In genomic region chr4:48268956-48269860, GRCh38 we compare ENCODE assay signal across 1 cellular context.
TF ChIP-seq lines count a peak whose summit lies in the region.

TSS of gene TEC (minus strand) at chr4:48269838. CDS start at chr4:48228614, 41,224 bp downstream.

TF ChIP-seq in K562, 482 proteins besides CTCF, POLR2A, EP300 and RAD21 (continued from another document and continues in another):
- TF ChIP-seq, protein P1, sequence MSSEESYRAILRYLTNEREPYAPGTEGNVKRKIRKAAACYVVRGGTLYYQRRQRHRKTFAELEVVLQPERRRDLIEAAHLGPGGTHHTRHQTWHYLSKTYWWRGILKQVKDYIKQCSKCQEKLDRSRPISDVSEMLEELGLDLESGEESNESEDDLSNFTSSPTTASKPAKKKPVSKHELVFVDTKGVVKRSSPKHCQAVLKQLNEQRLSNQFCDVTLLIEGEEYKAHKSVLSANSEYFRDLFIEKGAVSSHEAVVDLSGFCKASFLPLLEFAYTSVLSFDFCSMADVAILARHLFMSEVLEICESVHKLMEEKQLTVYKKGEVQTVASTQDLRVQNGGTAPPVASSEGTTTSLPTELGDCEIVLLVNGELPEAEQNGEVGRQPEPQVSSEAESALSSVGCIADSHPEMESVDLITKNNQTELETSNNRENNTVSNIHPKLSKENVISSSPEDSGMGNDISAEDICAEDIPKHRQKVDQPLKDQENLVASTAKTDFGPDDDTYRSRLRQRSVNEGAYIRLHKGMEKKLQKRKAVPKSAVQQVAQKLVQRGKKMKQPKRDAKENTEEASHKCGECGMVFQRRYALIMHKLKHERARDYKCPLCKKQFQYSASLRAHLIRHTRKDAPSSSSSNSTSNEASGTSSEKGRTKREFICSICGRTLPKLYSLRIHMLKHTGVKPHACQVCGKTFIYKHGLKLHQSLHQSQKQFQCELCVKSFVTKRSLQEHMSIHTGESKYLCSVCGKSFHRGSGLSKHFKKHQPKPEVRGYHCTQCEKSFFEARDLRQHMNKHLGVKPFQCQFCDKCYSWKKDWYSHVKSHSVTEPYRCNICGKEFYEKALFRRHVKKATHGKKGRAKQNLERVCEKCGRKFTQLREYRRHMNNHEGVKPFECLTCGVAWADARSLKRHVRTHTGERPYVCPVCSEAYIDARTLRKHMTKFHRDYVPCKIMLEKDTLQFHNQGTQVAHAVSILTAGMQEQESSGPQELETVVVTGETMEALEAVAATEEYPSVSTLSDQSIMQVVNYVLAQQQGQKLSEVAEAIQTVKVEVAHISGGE (CRISPR knock-in tag; IDR thresholded peaks at IDR 0.05): no peak
- no peak for TF ChIP-seq ZC3H4 (CRISPR knock-in tag; IDR thresholded peaks at IDR 0.05; ENCODE audit: borderline replicate concordance)
- peak; percentile 60 for TF ChIP-seq PHF20 (IDR thresholded peaks at IDR 0.05; ENCODE audit: partially characterized antibody)
- no peak for TF ChIP-seq ZNF133 (CRISPR knock-in tag; IDR thresholded peaks at IDR 0.05)
- TF ChIP-seq ZBTB26 (CRISPR knock-in tag; IDR thresholded peaks at IDR 0.05): no peak
- TF ChIP-seq POLR2H (tag; IDR thresholded peaks at IDR 0.05; ENCODE audit: low read depth): no peak
- no peak for TF ChIP-seq ZNF212 (CRISPR knock-in tag; IDR thresholded peaks at IDR 0.05)
- TF ChIP-seq KLF1 (tag; IDR thresholded peaks at IDR 0.05): no peak
- no peak for TF ChIP-seq ZSCAN29 (IDR thresholded peaks at IDR 0.05)
- 0 out of 2 replicates have a peak, but pooled peaks have one; percentile 33 for TF ChIP-seq NCOA1 (IDR thresholded peaks at IDR 0.05; ENCODE audit: low read depth)
- TF ChIP-seq ZFP30 (CRISPR knock-in tag; IDR thresholded peaks at IDR 0.05; ENCODE audit: borderline replicate concordance): no peak
- no peak for TF ChIP-seq SMAD2 (IDR thresholded peaks at IDR 0.05; ENCODE audit: low read depth, low read length)
- TF ChIP-seq U2AF2 (optimal IDR thresholded peaks at IDR 0.05; ENCODE audit: low read depth, low read length): no peak
- TF ChIP-seq PYGO2 (tag; IDR thresholded peaks at IDR 0.05): no peak
- TF ChIP-seq, protein P2, sequence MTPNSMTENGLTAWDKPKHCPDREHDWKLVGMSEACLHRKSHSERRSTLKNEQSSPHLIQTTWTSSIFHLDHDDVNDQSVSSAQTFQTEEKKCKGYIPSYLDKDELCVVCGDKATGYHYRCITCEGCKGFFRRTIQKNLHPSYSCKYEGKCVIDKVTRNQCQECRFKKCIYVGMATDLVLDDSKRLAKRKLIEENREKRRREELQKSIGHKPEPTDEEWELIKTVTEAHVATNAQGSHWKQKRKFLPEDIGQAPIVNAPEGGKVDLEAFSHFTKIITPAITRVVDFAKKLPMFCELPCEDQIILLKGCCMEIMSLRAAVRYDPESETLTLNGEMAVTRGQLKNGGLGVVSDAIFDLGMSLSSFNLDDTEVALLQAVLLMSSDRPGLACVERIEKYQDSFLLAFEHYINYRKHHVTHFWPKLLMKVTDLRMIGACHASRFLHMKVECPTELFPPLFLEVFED (CRISPR knock-in tag; conservative IDR thresholded peaks at IDR 0.05): no peak
- TF ChIP-seq EWSR1 (IDR thresholded peaks at IDR 0.05; ENCODE audit: borderline replicate concordance, low read depth, partially characterized antibody): no peak
- TF ChIP-seq ATF1 (CRISPR knock-in tag; IDR thresholded peaks at IDR 0.05): no peak
- TF ChIP-seq ATF1 (tag; IDR thresholded peaks at IDR 0.05): no peak; the same call in 1 of the 2 replicates
- no peak for TF ChIP-seq GABPB1 (CRISPR knock-in tag; IDR thresholded peaks at IDR 0.05)
- 0 out of 2 replicates have a peak, but pooled peaks have one; percentile 45 for TF ChIP-seq HDAC8 (tag; IDR thresholded peaks at IDR 0.05)
- TF ChIP-seq XRCC3 (IDR thresholded peaks at IDR 0.05): no peak
- TF ChIP-seq HNRNPK (IDR thresholded peaks at IDR 0.05; ENCODE audit: low read depth, low read length, poor library complexity, severe bottlenecking): no peak
- no peak for TF ChIP-seq IFI16 (CRISPR knock-in tag; IDR thresholded peaks at IDR 0.05)
- no peak for TF ChIP-seq COPS2 (conservative IDR thresholded peaks at IDR 0.05)
- TF ChIP-seq IRF9 (tag; IDR thresholded peaks at IDR 0.05): no peak
- TF ChIP-seq SETDB1 (IDR thresholded peaks at IDR 0.05; ENCODE audit: low read length): no peak
- no peak for TF ChIP-seq ZNF175 (CRISPR knock-in tag; IDR thresholded peaks at IDR 0.05; ENCODE audit: low read depth)
- peak in 1 of 2 experiments; percentile 91; a peak in 2 of 4 replicates for TF ChIP-seq MLLT1 (IDR thresholded peaks at IDR 0.05)
- peak; percentile 49; the same call in 1 of the 2 replicates for TF ChIP-seq TCF3 (CRISPR knock-in tag; IDR thresholded peaks at IDR 0.05)
- no peak for TF ChIP-seq SMC3 (conservative IDR thresholded peaks at IDR 0.05; ENCODE audit: insufficient read depth, low read depth, low read length)
- no peak for TF ChIP-seq ZNF609 (CRISPR knock-in tag; IDR thresholded peaks at IDR 0.05; ENCODE audit: borderline replicate concordance)
- peak; percentile 50; the same call in 1 of the 2 replicates for TF ChIP-seq RB1 (IDR thresholded peaks at IDR 0.05; ENCODE audit: low read depth)
- TF ChIP-seq ZNF274 (IDR thresholded peaks at IDR 0.05; ENCODE audit: borderline replicate concordance, low read depth, low read length): no peak
- TF ChIP-seq IRF2 (CRISPR knock-in tag; IDR thresholded peaks at IDR 0.05): no peak
- TF ChIP-seq, protein P3, sequence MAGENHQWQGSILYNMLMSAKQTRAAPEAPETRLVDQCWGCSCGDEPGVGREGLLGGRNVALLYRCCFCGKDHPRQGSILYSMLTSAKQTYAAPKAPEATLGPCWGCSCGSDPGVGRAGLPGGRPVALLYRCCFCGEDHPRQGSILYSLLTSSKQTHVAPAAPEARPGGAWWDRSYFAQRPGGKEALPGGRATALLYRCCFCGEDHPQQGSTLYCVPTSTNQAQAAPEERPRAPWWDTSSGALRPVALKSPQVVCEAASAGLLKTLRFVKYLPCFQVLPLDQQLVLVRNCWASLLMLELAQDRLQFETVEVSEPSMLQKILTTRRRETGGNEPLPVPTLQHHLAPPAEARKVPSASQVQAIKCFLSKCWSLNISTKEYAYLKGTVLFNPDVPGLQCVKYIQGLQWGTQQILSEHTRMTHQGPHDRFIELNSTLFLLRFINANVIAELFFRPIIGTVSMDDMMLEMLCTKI (IDR thresholded peaks at IDR 0.05; ENCODE audit: partially characterized antibody): no peak
- TF ChIP-seq ZNF324 (CRISPR knock-in tag; IDR thresholded peaks at IDR 0.05): no peak
- TF ChIP-seq LARP7 (IDR thresholded peaks at IDR 0.05): no peak
- TF ChIP-seq MTA2 (IDR thresholded peaks at IDR 0.05; ENCODE audit: low read depth): 0 out of 2 replicates have a peak, but pooled peaks have one; percentile 10
- TF ChIP-seq RAD51 (IDR thresholded peaks at IDR 0.05; ENCODE audit: borderline replicate concordance, low read depth): peak; percentile 69; the same call in 1 of the 2 replicates
- TF ChIP-seq ZNF143 (CRISPR knock-in tag; IDR thresholded peaks at IDR 0.05): no peak
- TF ChIP-seq, protein P4, sequence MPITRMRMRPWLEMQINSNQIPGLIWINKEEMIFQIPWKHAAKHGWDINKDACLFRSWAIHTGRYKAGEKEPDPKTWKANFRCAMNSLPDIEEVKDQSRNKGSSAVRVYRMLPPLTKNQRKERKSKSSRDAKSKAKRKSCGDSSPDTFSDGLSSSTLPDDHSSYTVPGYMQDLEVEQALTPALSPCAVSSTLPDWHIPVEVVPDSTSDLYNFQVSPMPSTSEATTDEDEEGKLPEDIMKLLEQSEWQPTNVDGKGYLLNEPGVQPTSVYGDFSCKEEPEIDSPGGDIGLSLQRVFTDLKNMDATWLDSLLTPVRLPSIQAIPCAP (CRISPR knock-in tag; IDR thresholded peaks at IDR 0.05; ENCODE audit: borderline replicate concordance): no peak; the same call in 1 of the 2 replicates
- TF ChIP-seq THRA (IDR thresholded peaks at IDR 0.05): no peak
- TF ChIP-seq HNRNPLL (IDR thresholded peaks at IDR 0.05; ENCODE audit: low read depth, low read length, poor library complexity, severe bottlenecking): no peak
- 0 out of 2 replicates have a peak, but pooled peaks have one; percentile 22 for TF ChIP-seq MYNN (IDR thresholded peaks at IDR 0.05)
- no peak for TF ChIP-seq MYNN (CRISPR knock-in tag; IDR thresholded peaks at IDR 0.05)
- TF ChIP-seq MTF1 (CRISPR knock-in tag; IDR thresholded peaks at IDR 0.05; ENCODE audit: borderline replicate concordance): no peak
- TF ChIP-seq, protein P5, sequence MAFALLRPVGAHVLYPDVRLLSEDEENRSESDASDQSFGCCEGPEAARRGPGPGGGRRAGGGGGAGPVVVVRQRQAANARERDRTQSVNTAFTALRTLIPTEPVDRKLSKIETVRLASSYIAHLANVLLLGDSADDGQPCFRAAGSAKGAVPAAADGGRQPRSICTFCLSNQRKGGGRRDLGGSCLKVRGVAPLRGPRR (CRISPR knock-in tag; IDR thresholded peaks at IDR 0.05): no peak
- TF ChIP-seq KDM1A (IDR thresholded peaks at IDR 0.05): 0 out of 4 replicates have a peak, but pooled peaks of 1 of the 2 experiments have one; percentile 8
- no peak for TF ChIP-seq CCAR2 (IDR thresholded peaks at IDR 0.05; ENCODE audit: low read depth, low read length)
- no peak; the same call in 1 of the 2 replicates for TF ChIP-seq GATA2 (CRISPR knock-in tag; IDR thresholded peaks at IDR 0.05)
- no peak for TF ChIP-seq ZNF766 (CRISPR knock-in tag; conservative IDR thresholded peaks at IDR 0.05)
- TF ChIP-seq SMAD3 (CRISPR knock-in tag; conservative IDR thresholded peaks at IDR 0.05): no peak
- TF ChIP-seq ETV5 (CRISPR knock-in tag; IDR thresholded peaks at IDR 0.05; ENCODE audit: low read depth): no peak
- TF ChIP-seq SIN3B (IDR thresholded peaks at IDR 0.05; ENCODE audit: low read depth): peak; percentile 48; the same call in 1 of the 2 replicates
- TF ChIP-seq KLF10 (CRISPR knock-in tag; IDR thresholded peaks at IDR 0.05): no peak
- TF ChIP-seq ZNF764 (CRISPR knock-in tag; IDR thresholded peaks at IDR 0.05; ENCODE audit: low read depth): no peak
- no peak for TF ChIP-seq RHOXF2B (CRISPR knock-in tag; conservative IDR thresholded peaks at IDR 0.05)
